In genomic region chr4:76585897-76586360, GRCh38 we compare ENCODE assay signal across 9 cellular contexts.
DNase-seq lines count a peak whose midpoint lies in the region; ATAC-seq and TF ChIP-seq lines count a peak whose summit lies in the region.
"Had no signal": no experiment of that assay in that cellular context is flagged by ENCODE, and none has a peak within 500 bp of the region (broad histone marks: within the 10 kb centered on the region; RNA-seq: fewer than 3 reads in every experiment).

No MANE protein-coding gene starts in this region.

- H3K27ac Mint-ChIP-seq in natural killer cell = peak overlapping the region in 1 of 2 donors; percentile 36

- peak overlapping the region in 2 of 11 experiments; percentile 4 to 31; a peak in 4 of 22 replicates for H3K9ac ChIP-seq in BLaER1 treated with 17β-estradiol and CSF1 and Interleukin-3, amounts not matched to agents 10 nM and 100 nM

- DNase-seq in GM19240 (ENCODE audit: insufficient read length, low spot score) = peak; percentile 41
- peak; percentile 58 for DNase-seq in activated CD8-positive, alpha-beta memory T cell treated with anti-CD3 and anti-CD28 coated beads, Interleukin-2, amount 50 U/mL, for 48 hours
- DNase-seq in natural killer cell = peak; percentile 21
- no peak for DNase-seq in dedifferentiated amniotic fluid mesenchymal stem cell (ENCODE audit: extremely low spot score)
- no peak for DNase-seq in sciatic nerve (ENCODE audit: low spot score)

- H3K4me2 ChIP-seq in BLaER1 treated with 17β-estradiol and CSF1 and Interleukin-3, amounts not matched to agents 10 nM and 100 nM = peak overlapping the region; percentile 45 to 70 (median 63)

- peaks cover 6 to 7% of the 10 kb centered on the region in 2 donors for H3K4me1 Mint-ChIP-seq in natural killer cell

- H3K4me3 Mint-ChIP-seq in natural killer cell = peak overlapping the region; percentile 57

- peaks cover 29 to 51% of the 10 kb centered on the region in 2 donors for H3K27me3 Mint-ChIP-seq in natural killer cell (ENCODE audit: low read depth in 2 of 2)

- TF ChIP-seq POLR2A in gastroesophageal sphincter (IDR thresholded peaks at IDR 0.05) = peak in 1 of 2 donors; percentile 4

- peak overlapping the region; percentile 10 to 59 (median 30); a peak in 11 of 20 replicates for H3K4me3 ChIP-seq in BLaER1 treated with 17β-estradiol and CSF1 and Interleukin-3, amounts not matched to agents 10 nM and 100 nM
- H3K4me3 ChIP-seq in gastroesophageal sphincter = peak overlapping the region; percentile 33 to 43

- no peaks in the 10 kb centered on the region for H3K36me3 ChIP-seq in BLaER1 treated with 17β-estradiol and CSF1 and Interleukin-3, amounts not matched to agents 10 nM and 100 nM
- no peaks in the 10 kb centered on the region for H3K36me3 ChIP-seq in gastroesophageal sphincter
- H3K36me3 ChIP-seq: neutrophil had no signal

- peaks cover 0 to 24% (median 10%) of the 10 kb centered on the region in 10 experiments; a peak in 10 of 20 replicates for H3K4me1 ChIP-seq in BLaER1 treated with 17β-estradiol and CSF1 and Interleukin-3, amounts not matched to agents 10 nM and 100 nM
- peaks cover 12 to 48% (median 17%) of the 10 kb centered on the region in 3 donors for H3K4me1 ChIP-seq in gastroesophageal sphincter

- TF ChIP-seq CTCF in gastroesophageal sphincter (IDR thresholded peaks at IDR 0.05) (peak in 2 of 4 experiments; percentile 19 to 32), natural killer cell (IDR thresholded peaks at IDR 0.05) (no peak)

- intact Hi-C loops in natural killer cell (cut with micrococcal nuclease) = no loop called here
- intact Hi-C loops in sciatic nerve (cut with DNase I) = no loop called here

- peaks cover 15 to 32% (median 25%) of the 10 kb centered on the region in 11 experiments for H3K27me3 ChIP-seq in BLaER1 treated with 17β-estradiol and CSF1 and Interleukin-3, amounts not matched to agents 10 nM and 100 nM
- no peaks in the 10 kb centered on the region for H3K27me3 ChIP-seq in gastroesophageal sphincter

- H4K20me1 ChIP-seq in BLaER1 treated with 17β-estradiol and CSF1 and Interleukin-3, amounts not matched to agents 10 nM and 100 nM = no peaks in the 10 kb centered on the region

- TF ChIP-seq RAD21 in Ishikawa (IDR thresholded peaks at IDR 0.05; ENCODE audit: low read depth) = no peak

- H3K9me3 ChIP-seq in BLaER1 treated with 17β-estradiol and CSF1 and Interleukin-3, amounts not matched to agents 10 nM and 100 nM (replicated peaks in 1 of 11) = 0 out of 22 replicates have a peak, but pooled peaks cover 0 to 3% (median 0%) of the 10 kb centered on the region in 11 experiments
- H3K9me3 ChIP-seq in gastroesophageal sphincter = no peaks in the 10 kb centered on the region
- H3K9me3 ChIP-seq: neutrophil had no signal

- H3K36me3 Mint-ChIP-seq in natural killer cell = no peaks in the 10 kb centered on the region

- no peak overlapping the region for H3K27ac ChIP-seq in BLaER1 treated with 17β-estradiol and CSF1 and Interleukin-3, amounts not matched to agents 10 nM and 100 nM
- H3K27ac ChIP-seq in gastroesophageal sphincter = peak overlapping the region; percentile 47 to 80 (median 76)
- H3K27ac ChIP-seq: neutrophil had no signal

- ATAC-seq in gastroesophageal sphincter = peak; percentile 71
- ATAC-seq in natural killer cell = peak; percentile 51 to 79 (median 55)
- ATAC-seq in sciatic nerve = no peak

- peak; percentile 62; the same call in 1 of the 2 replicates for TF ChIP-seq EP300 in Ishikawa (IDR thresholded peaks at IDR 0.05; ENCODE audit: borderline replicate concordance)
- no peak for TF ChIP-seq EP300 in gastroesophageal sphincter (IDR thresholded peaks at IDR 0.05)

- H3K9me3 Mint-ChIP-seq in natural killer cell = no peaks in the 10 kb centered on the region

- WGBS in gastroesophageal sphincter (ENCODE audit: low coverage in 1 of 2), 2 donors = 14% methylated on average over 18 of the region's 28 CpGs; no CpG with 5 or more reads in 1 of the 2 donors

TF ChIP-seq in Ishikawa, 13 proteins besides CTCF, POLR2A, EP300 and RAD21:
- TF ChIP-seq CEBPB (IDR thresholded peaks at IDR 0.05) (no peak), TCF12 (IDR thresholded peaks at IDR 0.05; ENCODE audit: low read depth) (peak; percentile 68), CREB1 (IDR thresholded peaks at IDR 0.05; ENCODE audit: low read depth) (no peak), FOXM1 (IDR thresholded peaks at IDR 0.05; ENCODE audit: borderline replicate concordance, low read depth) (peak; percentile 48; the same call in 1 of the 2 replicates), NFIC (IDR thresholded peaks at IDR 0.05) (peak; percentile 43; the same call in 1 of the 2 replicates), TEAD4 (IDR thresholded peaks at IDR 0.05) (peak; percentile 49; the same call in 1 of the 2 replicates)
- TF ChIP-seq, protein P1, sequence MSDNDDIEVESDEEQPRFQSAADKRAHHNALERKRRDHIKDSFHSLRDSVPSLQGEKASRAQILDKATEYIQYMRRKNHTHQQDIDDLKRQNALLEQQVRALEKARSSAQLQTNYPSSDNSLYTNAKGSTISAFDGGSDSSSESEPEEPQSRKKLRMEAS (IDR thresholded peaks at IDR 0.05) = peak; percentile 94
- TF ChIP-seq, protein P2, sequence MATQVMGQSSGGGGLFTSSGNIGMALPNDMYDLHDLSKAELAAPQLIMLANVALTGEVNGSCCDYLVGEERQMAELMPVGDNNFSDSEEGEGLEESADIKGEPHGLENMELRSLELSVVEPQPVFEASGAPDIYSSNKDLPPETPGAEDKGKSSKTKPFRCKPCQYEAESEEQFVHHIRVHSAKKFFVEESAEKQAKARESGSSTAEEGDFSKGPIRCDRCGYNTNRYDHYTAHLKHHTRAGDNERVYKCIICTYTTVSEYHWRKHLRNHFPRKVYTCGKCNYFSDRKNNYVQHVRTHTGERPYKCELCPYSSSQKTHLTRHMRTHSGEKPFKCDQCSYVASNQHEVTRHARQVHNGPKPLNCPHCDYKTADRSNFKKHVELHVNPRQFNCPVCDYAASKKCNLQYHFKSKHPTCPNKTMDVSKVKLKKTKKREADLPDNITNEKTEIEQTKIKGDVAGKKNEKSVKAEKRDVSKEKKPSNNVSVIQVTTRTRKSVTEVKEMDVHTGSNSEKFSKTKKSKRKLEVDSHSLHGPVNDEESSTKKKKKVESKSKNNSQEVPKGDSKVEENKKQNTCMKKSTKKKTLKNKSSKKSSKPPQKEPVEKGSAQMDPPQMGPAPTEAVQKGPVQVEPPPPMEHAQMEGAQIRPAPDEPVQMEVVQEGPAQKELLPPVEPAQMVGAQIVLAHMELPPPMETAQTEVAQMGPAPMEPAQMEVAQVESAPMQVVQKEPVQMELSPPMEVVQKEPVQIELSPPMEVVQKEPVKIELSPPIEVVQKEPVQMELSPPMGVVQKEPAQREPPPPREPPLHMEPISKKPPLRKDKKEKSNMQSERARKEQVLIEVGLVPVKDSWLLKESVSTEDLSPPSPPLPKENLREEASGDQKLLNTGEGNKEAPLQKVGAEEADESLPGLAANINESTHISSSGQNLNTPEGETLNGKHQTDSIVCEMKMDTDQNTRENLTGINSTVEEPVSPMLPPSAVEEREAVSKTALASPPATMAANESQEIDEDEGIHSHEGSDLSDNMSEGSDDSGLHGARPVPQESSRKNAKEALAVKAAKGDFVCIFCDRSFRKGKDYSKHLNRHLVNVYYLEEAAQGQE (IDR thresholded peaks at IDR 0.05; ENCODE audit: low read depth) = no peak

Comparison
In these comparisons a context has a peak if more than half of its experiments do, and no peak if none do; other contexts are left out.
1. H3K27ac ChIP-seq: peak in gastroesophageal sphincter (4 of 4); none in BLaER1 treated with 17β-estradiol and CSF1 and Interleukin-3, amounts not matched to agents 10 nM and 100 nM (0 of 11).
2. DNase-seq: peak in GM19240 (single experiment), activated CD8-positive, alpha-beta memory T cell treated with anti-CD3 and anti-CD28 coated beads, Interleukin-2, amount 50 U/mL, for 48 hours (single experiment) and natural killer cell (single experiment); none in dedifferentiated amniotic fluid mesenchymal stem cell (single experiment) and sciatic nerve (single experiment).